ENCODE assay signal across 1 cellular context in genomic region chr19:41588497-41589209, GRCh38.
TF ChIP-seq lines count a peak whose summit lies in the region.

No MANE protein-coding gene starts in this region.

TF ChIP-seq in HepG2, 621 proteins besides CTCF, POLR2A, EP300 and RAD21 (continued from another document and continues in another):
- no peak for TF ChIP-seq ZNF512 (CRISPR knock-in tag; IDR thresholded peaks at IDR 0.05)
- TF ChIP-seq ZNF281 (CRISPR knock-in tag; IDR thresholded peaks at IDR 0.05; ENCODE audit: borderline replicate concordance), result peak; percentile 29; the same call in 1 of the 2 replicates
- TF ChIP-seq ZNF253 (CRISPR knock-in tag; IDR thresholded peaks at IDR 0.05; ENCODE audit: borderline replicate concordance), result no peak
- TF ChIP-seq KMT2A (CRISPR knock-in tag; IDR thresholded peaks at IDR 0.05), result no peak
- TF ChIP-seq ZNF549 (CRISPR knock-in tag; IDR thresholded peaks at IDR 0.05), result no peak
- no peak for TF ChIP-seq ZNF343 (CRISPR knock-in tag; IDR thresholded peaks at IDR 0.05)
- no peak for TF ChIP-seq ZNF777 (CRISPR knock-in tag; IDR thresholded peaks at IDR 0.05)
- TF ChIP-seq EED (CRISPR knock-in tag; IDR thresholded peaks at IDR 0.05), result no peak
- TF ChIP-seq ZNF382 (CRISPR knock-in tag; IDR thresholded peaks at IDR 0.05; ENCODE audit: borderline replicate concordance), result no peak
- TF ChIP-seq ZNF878 (CRISPR knock-in tag; IDR thresholded peaks at IDR 0.05), result no peak
- no peak for TF ChIP-seq ZNF670 (CRISPR knock-in tag; IDR thresholded peaks at IDR 0.05; ENCODE audit: borderline replicate concordance)
- no peak for TF ChIP-seq CREM (IDR thresholded peaks at IDR 0.05)
- no peak for TF ChIP-seq CREM (CRISPR knock-in tag; IDR thresholded peaks at IDR 0.05)
- 0 out of 2 replicates have a peak, but pooled peaks have one; percentile 27 for TF ChIP-seq SIX4 (CRISPR knock-in tag; IDR thresholded peaks at IDR 0.05)
- no peak for TF ChIP-seq RBM39 (IDR thresholded peaks at IDR 0.05; ENCODE audit: low read depth, low read length, poor library complexity, severe bottlenecking)
- TF ChIP-seq ZFP36L1 (CRISPR knock-in tag; IDR thresholded peaks at IDR 0.05), result no peak
- no peak for TF ChIP-seq ZNF230 (CRISPR knock-in tag; IDR thresholded peaks at IDR 0.05)
- no peak for TF ChIP-seq POLR2AphosphoS5 (IDR thresholded peaks at IDR 0.05; ENCODE audit: low read depth, low read length)
- TF ChIP-seq ATF1 (CRISPR knock-in tag; IDR thresholded peaks at IDR 0.05), result no peak
- no peak for TF ChIP-seq HNRNPLL (IDR thresholded peaks at IDR 0.05; ENCODE audit: low read depth, low read length, poor library complexity, severe bottlenecking)
- no peak for TF ChIP-seq PRDM10 (CRISPR knock-in tag; IDR thresholded peaks at IDR 0.05; ENCODE audit: low read depth)
- TF ChIP-seq CBX1 (IDR thresholded peaks at IDR 0.05; ENCODE audit: low read depth), result no peak
- TF ChIP-seq DR1 (CRISPR knock-in tag; IDR thresholded peaks at IDR 0.05), result no peak
- TF ChIP-seq PHF20 (CRISPR knock-in tag; IDR thresholded peaks at IDR 0.05), result no peak
- no peak for TF ChIP-seq ZNF724P (CRISPR knock-in tag; IDR thresholded peaks at IDR 0.05; ENCODE audit: borderline replicate concordance)
- no peak for TF ChIP-seq NFIC (IDR thresholded peaks at IDR 0.05; ENCODE audit: low read length)
- no peak for TF ChIP-seq ZNF530 (CRISPR knock-in tag; IDR thresholded peaks at IDR 0.05; ENCODE audit: low read depth)
- no peak for TF ChIP-seq ZFP36 (IDR thresholded peaks at IDR 0.05; ENCODE audit: borderline replicate concordance, low read depth, low read length, partially characterized antibody)
- no peak for TF ChIP-seq CEBPZ (IDR thresholded peaks at IDR 0.05; ENCODE audit: low read length)
- no peak for TF ChIP-seq NFE2 (CRISPR knock-in tag; IDR thresholded peaks at IDR 0.05)
- TF ChIP-seq U2AF1 (optimal IDR thresholded peaks at IDR 0.05; ENCODE audit: low read depth, low read length), result no peak
- no peak for TF ChIP-seq NFATC3 (CRISPR knock-in tag; IDR thresholded peaks at IDR 0.05)
- no peak for TF ChIP-seq KDM1A (CRISPR knock-in tag; IDR thresholded peaks at IDR 0.05)
- TF ChIP-seq ATF2 (CRISPR knock-in tag; IDR thresholded peaks at IDR 0.05), result 0 out of 2 replicates have a peak, but pooled peaks have one; percentile 27
- TF ChIP-seq ZNF510 (CRISPR knock-in tag; IDR thresholded peaks at IDR 0.05; ENCODE audit: low read depth), result no peak
- no peak for TF ChIP-seq ZSCAN12 (CRISPR knock-in tag; IDR thresholded peaks at IDR 0.05)
- no peak for TF ChIP-seq NFE2L2 (IDR thresholded peaks at IDR 0.05; ENCODE audit: low read length)
- no peak for TF ChIP-seq SPEN (CRISPR knock-in tag; IDR thresholded peaks at IDR 0.05; ENCODE audit: low read depth)
- TF ChIP-seq FLYWCH1 (CRISPR knock-in tag; IDR thresholded peaks at IDR 0.05), result no peak
- peak; percentile 39; the same call in 1 of the 2 replicates for TF ChIP-seq THAP11 (CRISPR knock-in tag; IDR thresholded peaks at IDR 0.05)
- peak; percentile 15 for TF ChIP-seq XRCC5 (optimal IDR thresholded peaks at IDR 0.05; ENCODE audit: low read length)
- TF ChIP-seq ZNF691 (CRISPR knock-in tag; IDR thresholded peaks at IDR 0.05; ENCODE audit: borderline replicate concordance, low read depth), result no peak
- no peak for TF ChIP-seq GMEB1 (CRISPR knock-in tag; IDR thresholded peaks at IDR 0.05; ENCODE audit: borderline replicate concordance)
- TF ChIP-seq HNRNPL (IDR thresholded peaks at IDR 0.05; ENCODE audit: low read depth, low read length), result no peak
- no peak for TF ChIP-seq ZHX1 (CRISPR knock-in tag; IDR thresholded peaks at IDR 0.05; ENCODE audit: low read depth)
- TF ChIP-seq ONECUT2 (CRISPR knock-in tag; IDR thresholded peaks at IDR 0.05), result no peak
- no peak for TF ChIP-seq CEBPG (CRISPR knock-in tag; IDR thresholded peaks at IDR 0.05)
- TF ChIP-seq ARHGAP35 (CRISPR knock-in tag; IDR thresholded peaks at IDR 0.05; ENCODE audit: borderline replicate concordance), result no peak
- TF ChIP-seq ZBTB38 (CRISPR knock-in tag; IDR thresholded peaks at IDR 0.05), result no peak
- TF ChIP-seq MLLT10 (CRISPR knock-in tag; IDR thresholded peaks at IDR 0.05), result no peak
- TF ChIP-seq ZNF251 (CRISPR knock-in tag; IDR thresholded peaks at IDR 0.05), result no peak
- TF ChIP-seq TEAD3 (CRISPR knock-in tag; optimal IDR thresholded peaks at IDR 0.05; ENCODE audit: borderline replicate concordance), result peak; percentile 96
- TF ChIP-seq ZNF547 (CRISPR knock-in tag; IDR thresholded peaks at IDR 0.05), result no peak
